Comparison of ENCODE assay signal across 8 cellular contexts in genomic region chr1:52553372-52554266, GRCh38. TPM values are rescaled to one million over a fixed set of nuclear protein-coding genes. Genes with fewer than 3 reads are reported as not detected.
DNase-seq lines count a peak whose midpoint lies in the region; ATAC-seq and TF ChIP-seq lines count a peak whose summit lies in the region.

No MANE protein-coding gene starts in this region.

- intact Hi-C loops in CD4-positive, alpha-beta memory T cell (cut with micrococcal nuclease) = loop anchor here (1.0 to 5.0 kb wide), 8 partner anchors 31 to 859 kb away; partner anchors contain the start of genes CC2D1B, GPX7, ORC1 and PRPF38A

- H3K36me3 Mint-ChIP-seq in CD4-positive, alpha-beta memory T cell = peaks cover 0 to 5% of the 10 kb centered on the region in 2 donors
- H3K36me3 Mint-ChIP-seq in activated T-cell treated with anti-CD3 and anti-CD28 coated beads, Interleukin-2, amount 50 U/mL, for 24 hours (ENCODE audit: low read depth) = no peaks in the 10 kb centered on the region

- H3K4me3 ChIP-seq in CD4-positive, alpha-beta memory T cell (ENCODE audit: low read length in 2 of 2) = peak overlapping the region in 1 of 2 donors; percentile 68
- H3K4me3 ChIP-seq in OCI-LY3 (ENCODE audit: low read length) (peak overlapping the region; percentile 94), muscle layer of duodenum (ENCODE audit: low read depth in 1 of 2, low read length in 2 of 2) (peak overlapping the region; percentile 67 to 96)

- no peaks in the 10 kb centered on the region for H3K36me3 ChIP-seq in CD4-positive, alpha-beta memory T cell (ENCODE audit: insufficient read depth, low read length)
- H3K36me3 ChIP-seq in OCI-LY3 (replicated peaks; ENCODE audit: low read depth, low read length) (no peaks in the 10 kb centered on the region), muscle layer of duodenum (ENCODE audit: control insufficient read depth in 1 of 2, insufficient read depth in 2 of 2, low read length in 2 of 2) (no peaks in the 10 kb centered on the region)

- H3K9me3 ChIP-seq in CD4-positive, alpha-beta memory T cell (ENCODE audit: control insufficient read depth in 1 of 2, low read length in 2 of 2) = no peaks in the 10 kb centered on the region
- H3K9me3 ChIP-seq in OCI-LY3 (ENCODE audit: insufficient read depth, low read length) (no peaks in the 10 kb centered on the region), muscle layer of duodenum (ENCODE audit: control insufficient read depth in 1 of 2, low read length in 2 of 2) (no peaks in the 10 kb centered on the region)

- H3K4me3 Mint-ChIP-seq in CD4-positive, alpha-beta memory T cell = peak overlapping the region in 7 of 8 donors; percentile 48 to 87 (median 77)
- H3K4me3 Mint-ChIP-seq in activated T-cell treated with anti-CD3 and anti-CD28 coated beads, Interleukin-2, amount 50 U/mL, for 24 hours = peak overlapping the region; percentile 72

- POLR2A ChIA-PET in CD4-positive, alpha-beta memory T cell (lab: Charles Lee; ENCODE audit: partially characterized antibody) = interaction anchor here (0.6 to 3.9 kb wide), 29 partner anchors 15 to 753 kb away, joined by 3 to 117 read pairs (median 4); partner anchors contain the start of genes GPX7, NRDC, ORC1 and PRPF38A

- peak; percentile 87 to 92 (median 88) for DNase-seq in CD4-positive, alpha-beta memory T cell
- peak; percentile 54 for DNase-seq in HT-29 (ENCODE audit: low spot score)
- DNase-seq in activated T-cell treated with anti-CD3 and anti-CD28 coated beads, Interleukin-2, amount 50 U/mL, for 24 hours = peak; percentile 91
- peak; percentile 93 for DNase-seq in stimulated activated CD8-positive, alpha-beta memory T cell treated with anti-CD3 and anti-CD28 coated beads, Interleukin-4, amount 100 ng/mL, for 48 hours

- H2AFZ ChIP-seq in OCI-LY3 (ENCODE audit: low read depth, low read length) = peak overlapping the region; percentile 28; the same call in 1 of the 2 replicates

- H3K79me2 ChIP-seq in OCI-LY3 (ENCODE audit: low read length) = peaks cover 48% of the 10 kb centered on the region

- peak overlapping the region; percentile 98 for H3K9ac ChIP-seq in OCI-LY3 (ENCODE audit: low read length)

- peak overlapping the region; percentile 95 for H3K4me2 ChIP-seq in OCI-LY3 (ENCODE audit: low read length)

- H3K4me1 ChIP-seq in CD4-positive, alpha-beta memory T cell (ENCODE audit: insufficient read depth, low read length) = peaks cover 36% of the 10 kb centered on the region
- H3K4me1 ChIP-seq in OCI-LY3 (ENCODE audit: low read length) (peaks cover 27% of the 10 kb centered on the region), muscle layer of duodenum (ENCODE audit: control insufficient read depth in 1 of 2, insufficient read depth in 2 of 2, low read length in 2 of 2) (peaks cover 5 to 14% of the 10 kb centered on the region in 2 donors)

- TF ChIP-seq CTCF in OCI-LY3 (IDR thresholded peaks at IDR 0.05; ENCODE audit: low read depth, low read length) = no peak

- ATAC-seq in GM19455 (IDR thresholded peaks at IDR 0.05; ENCODE audit: unreplicated experiment) (peak; percentile 61), esophagus mucosa (peak; percentile 83)

- H3K27me3 ChIP-seq in CD4-positive, alpha-beta memory T cell (ENCODE audit: insufficient read depth, low read length) = no peaks in the 10 kb centered on the region
- H3K27me3 ChIP-seq in OCI-LY3 (ENCODE audit: low read depth, low read length) (no peaks in the 10 kb centered on the region), muscle layer of duodenum (ENCODE audit: low read depth, low read length) (no peaks in the 10 kb centered on the region)

- H3K4me1 Mint-ChIP-seq in CD4-positive, alpha-beta memory T cell = peaks cover 23 to 36% (median 28%) of the 10 kb centered on the region in 4 donors
- peaks cover 33% of the 10 kb centered on the region for H3K4me1 Mint-ChIP-seq in activated T-cell treated with anti-CD3 and anti-CD28 coated beads, Interleukin-2, amount 50 U/mL, for 24 hours (ENCODE audit: low read depth)

- H3K9me3 Mint-ChIP-seq in CD4-positive, alpha-beta memory T cell = no peaks in the 10 kb centered on the region
- H3K9me3 Mint-ChIP-seq in activated T-cell treated with anti-CD3 and anti-CD28 coated beads, Interleukin-2, amount 50 U/mL, for 24 hours = no peaks in the 10 kb centered on the region

- CTCF ChIA-PET in CD4-positive, alpha-beta memory T cell (lab: Charles Lee; ENCODE audit: partially characterized antibody) = interaction anchor here (0.9 to 1.6 kb wide), 8 partner anchors 10 to 134 kb away, joined by 3 to 8 read pairs (median 4); no protein-coding TSS in a partner anchor

- H4K20me1 ChIP-seq in OCI-LY3 (ENCODE audit: insufficient read depth, low read length) = peaks cover 31% of the 10 kb centered on the region

- peak overlapping the region; percentile 57 to 91 (median 83) for H3K27ac Mint-ChIP-seq in CD4-positive, alpha-beta memory T cell
- H3K27ac Mint-ChIP-seq in activated T-cell treated with anti-CD3 and anti-CD28 coated beads, Interleukin-2, amount 50 U/mL, for 24 hours = peak overlapping the region; percentile 63

- peak overlapping the region; percentile 92 for H3K27ac ChIP-seq in CD4-positive, alpha-beta memory T cell (ENCODE audit: low read depth, low read length)
- H3K27ac ChIP-seq in OCI-LY3 (ENCODE audit: low read length) (peak overlapping the region; percentile 86), muscle layer of duodenum (ENCODE audit: low read length) (peak overlapping the region; percentile 43)

- no peaks in the 10 kb centered on the region for H3K27me3 Mint-ChIP-seq in CD4-positive, alpha-beta memory T cell
- no peaks in the 10 kb centered on the region for H3K27me3 Mint-ChIP-seq in activated T-cell treated with anti-CD3 and anti-CD28 coated beads, Interleukin-2, amount 50 U/mL, for 24 hours

RNA-seq across cellular contexts. Expression of gene TUT4, which starts 0.7 kb away (rescaled TPM):
- total RNA-seq in CD4-positive, alpha-beta memory T cell = 100 to 1,000 TPM; 151 to 159 TPM
- 10 to 100 TPM; 22.4 to 42.7 TPM for polyA plus RNA-seq in CD4-positive, alpha-beta memory T cell
- 5.8 and 17.7 TPM in 2 replicates for total RNA-seq in HT-29 (2014; rRNA removed; shearing (Covaris generic))
- total RNA-seq in esophagus mucosa = 21.9 TPM

RNA-seq across cellular contexts. Expression of gene GPX7, which starts 48.6 kb away (rescaled TPM):
- 10 to 100 TPM; 26.3 to 27.5 TPM for total RNA-seq in CD4-positive, alpha-beta memory T cell
- 10 to 100 TPM; 34.1 to 34.4 TPM for polyA plus RNA-seq in CD4-positive, alpha-beta memory T cell
- not detected in 2 replicates for total RNA-seq in HT-29 (2014; rRNA removed; shearing (Covaris generic))
- 1.6 TPM for total RNA-seq in esophagus mucosa

Comparison
In these comparisons a context has a peak if more than half of its experiments do, and no peak if none do; other contexts are left out.
1. RNA of gene GPX7, which starts 48.6 kb away (total RNA-seq): 26.3 to 27.5 TPM in CD4-positive, alpha-beta memory T cell; 1.6 TPM in esophagus mucosa (single experiment) and not detected in HT-29; every median in the first group is over 10 times any median in the second.
2. Peak in every context shown above with its lines, with median percentiles within 50 percentile points of each other: DNase-seq and H3K27ac ChIP-seq.